In genomic region chr2:50851891-50852290, GRCh38 we compare ENCODE assay signal across 1 cellular context.
TF ChIP-seq lines count a peak whose summit lies in the region.

No MANE protein-coding gene starts in this region.

TF ChIP-seq in GM23338, 12 proteins besides CTCF, POLR2A, EP300 and RAD21 (continued from another document):
- no peak for TF ChIP-seq ETS1 (IDR thresholded peaks at IDR 0.05)
- no peak for TF ChIP-seq ZNF114 (CRISPR knock-in tag; IDR thresholded peaks at IDR 0.05)
- no peak for TF ChIP-seq JUNB (IDR thresholded peaks at IDR 0.05; ENCODE audit: unreplicated experiment)
- TF ChIP-seq ZNF331 (CRISPR knock-in tag; IDR thresholded peaks at IDR 0.05; ENCODE audit: low read depth), result no peak
